ENCODE assay signal across 26 cellular contexts in the genomic region with DNA sequence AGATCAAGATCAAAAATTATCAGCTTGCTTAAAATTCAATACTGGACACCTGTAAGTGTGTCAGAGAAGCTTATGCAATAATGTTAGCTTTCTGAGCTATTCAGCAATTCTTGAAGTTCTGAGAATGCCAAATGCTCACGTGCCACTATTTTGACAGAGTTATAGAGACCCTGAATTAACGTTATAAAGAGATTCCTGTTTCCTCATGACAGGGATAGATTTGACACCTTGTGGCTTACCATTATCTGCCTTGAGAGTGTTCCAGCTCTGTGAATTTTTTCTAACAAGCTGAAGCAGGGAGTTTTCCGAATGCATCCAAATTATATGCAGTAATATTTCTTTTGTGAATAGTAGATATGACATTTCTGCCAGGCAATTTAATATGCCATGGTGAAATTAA.
"Had no signal": no experiment of that assay in that cellular context is flagged by ENCODE, and none has a peak within 500 bp of the region (broad histone marks: within the 10 kb centered on the region; RNA-seq: fewer than 3 reads in every experiment).

No MANE protein-coding gene starts in this region.

- H3K27me3 ChIP-seq: stomach, suprapubic skin, testis, thyroid gland, tibial artery, tibial nerve, transverse colon, upper lobe of left lung, upper lobe of right lung, uterus, vagina had no signal

- H3K36me3 ChIP-seq: stomach, suprapubic skin, thoracic aorta, thyroid gland, tibial artery, tibial nerve, transverse colon, upper lobe of left lung, upper lobe of right lung, uterus, vagina had no signal

- H3K9me3 ChIP-seq: stomach, suprapubic skin, testis, thoracic aorta, thyroid gland, tibial artery, tibial nerve, transverse colon, upper lobe of left lung, upper lobe of right lung, uterus, vagina had no signal

- H3K4me1 ChIP-seq: stomach, suprapubic skin, testis, thyroid gland, tibial nerve, transverse colon, upper lobe of left lung, upper lobe of right lung, uterus, vagina had no signal

- H3K4me3 ChIP-seq: stomach, suprapubic skin, testis, thoracic aorta, thyroid gland, tibial artery, tibial nerve, transverse colon, upper lobe of left lung, upper lobe of right lung, uterus, vagina had no signal

- DNase-seq: stimulated activated CD4-positive, alpha-beta T cell treated with anti-CD3 and anti-CD28 coated beads, Interleukin-2, amount 100 ng/mL, for 48 hours; stimulated activated CD4-positive, alpha-beta T cell treated with anti-CD3 and anti-CD28 coated beads, Interleukin-4, amount 100 ng/mL, for 1 hour; stimulated activated CD4-positive, alpha-beta T cell treated with anti-CD3 and anti-CD28 coated beads, Interleukin-4, amount 100 ng/mL, for 24 hours; stimulated activated CD4-positive, alpha-beta T cell treated with anti-CD3 and anti-CD28 coated beads, Interleukin-4, amount 100 ng/mL, for 4 hours; stimulated activated CD8-positive, alpha-beta memory T cell treated with anti-CD3 and anti-CD28 coated beads, Interleukin-4, amount 100 ng/mL, for 48 hours; stimulated activated naive B cell treated with anti-CD40 and anti-IgM and Interleukin-4, amounts not matched to agents 10 μg/mL and 1 μg/mL and 100 μg/mL, for 72 hours; stimulated activated naive CD4-positive, alpha-beta T cell; stimulated activated naive CD4-positive, alpha-beta T cell treated with Interleukin-2 at 50 U/mL for 16 hours; stimulated activated naive CD8-positive, alpha-beta T cell treated with anti-CD3 and anti-CD28 coated beads, Interleukin-15, amount 100 ng/mL, for 72 hours; stimulated activated naive CD8-positive, alpha-beta T cell treated with anti-CD3 and anti-CD28 coated beads, Interleukin-15, Interleukin-2, amounts not matched to agents 100 U/mL and 50 U/mL, for 24 hours; stomach; substantia nigra; testis; thyroid gland; tibial artery; transverse colon; trophoblast cell; upper lobe of left lung; upper lobe of right lung; uterus had no signal

- H3K27ac ChIP-seq: stomach, suprapubic skin, testis, thoracic aorta, thyroid gland, tibial artery, tibial nerve, transverse colon, upper lobe of left lung, upper lobe of right lung, uterus, vagina had no signal

- ATAC-seq: stimulated activated effector memory CD8-positive, alpha-beta T cell treated with anti-CD3 and anti-CD28 coated beads, Interleukin-12 subunit alpha, Interleukin-12 subunit beta, amount 100 ng/mL, for 72 hours; stimulated activated memory B cell treated with anti-CD40 and anti-IgM and Interleukin-4, amounts not matched to agents 10 μg/mL and 1 μg/mL and 100 μg/mL, for 72 hours; stimulated activated naive B cell treated with anti-CD40 and anti-IgM and Interleukin-4, amounts not matched to agents 10 μg/mL and 1 μg/mL and 100 μg/mL, for 72 hours; stimulated activated naive CD8-positive, alpha-beta T cell treated with anti-CD3 and anti-CD28 coated beads, Interleukin-15, amount 100 ng/mL, for 72 hours; stimulated activated naive CD8-positive, alpha-beta T cell treated with anti-CD3 and anti-CD28 coated beads, Interleukin-15, Interleukin-2, amounts not matched to agents 100 U/mL and 50 U/mL, for 24 hours; upper lobe of right lung had no signal
